Comparison of ENCODE assay signal across 9 cellular contexts in the genomic region with DNA sequence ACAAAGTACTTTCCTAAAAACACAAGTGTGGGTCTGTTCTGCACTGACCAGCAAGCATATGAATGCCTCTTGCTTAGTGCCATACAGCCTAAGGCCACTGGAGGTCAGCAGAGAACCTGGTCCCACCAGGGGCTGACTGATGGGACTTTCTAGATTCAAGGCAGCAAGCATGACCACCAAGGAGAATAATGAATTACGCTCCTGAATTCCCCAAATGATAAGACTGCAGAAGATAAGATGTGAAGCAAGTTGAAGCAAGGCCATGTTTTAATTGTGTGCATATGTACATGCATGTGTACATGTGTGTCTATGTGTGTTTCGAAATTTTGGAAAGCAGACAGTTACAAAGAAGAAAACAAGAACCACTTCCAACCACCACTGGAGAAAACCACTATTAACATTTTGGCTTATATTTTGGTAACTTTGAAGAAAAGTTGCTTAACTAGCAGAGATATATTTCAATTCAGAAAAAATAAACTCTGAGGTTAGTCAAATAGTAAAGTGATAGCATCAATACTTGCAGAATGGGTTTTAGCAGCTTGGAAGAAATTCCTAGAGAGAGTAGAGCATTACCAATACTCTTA.
DNase-seq lines count a peak whose midpoint lies in the region; ATAC-seq lines count a peak whose summit lies in the region.
"Had no signal": no experiment of that assay in that cellular context is flagged by ENCODE, and none has a peak within 500 bp of the region (broad histone marks: within the 10 kb centered on the region; RNA-seq: fewer than 3 reads in every experiment).

No MANE protein-coding gene starts in this region.

- H3K36me3 ChIP-seq in CD4-positive, CD25-positive, alpha-beta regulatory T cell (ENCODE audit: control insufficient read depth, insufficient read depth, low read length): peaks cover 6% of the 10 kb centered on the region
- no peaks in the 10 kb centered on the region for H3K36me3 ChIP-seq in effector memory CD4-positive, alpha-beta T cell (ENCODE audit: control insufficient read depth, insufficient read depth, low read length)
- H3K36me3 ChIP-seq in mesendoderm (ENCODE audit: control insufficient read depth, insufficient read depth, low read length): no peaks in the 10 kb centered on the region

- POLR2A ChIA-PET in activated CD4-positive, alpha-beta memory T cell treated with anti-CD3 and anti-CD28 coated beads, Interleukin-2, amount 10 ng/mL, durations not matched to agents 7 days and 5 days (lab: Charles Lee): no interaction called here

- WGBS in mesendoderm (ENCODE audit: extremely low coverage, insufficient coverage, low lambda C conversion rate): no CpG with 5 or more reads among the region's 2 CpGs

- H3K4me2 ChIP-seq in mesendoderm (ENCODE audit: low read length): no peak overlapping the region

- H3K79me2 ChIP-seq in mesendoderm (ENCODE audit: control insufficient read depth, insufficient read depth, low read length): no peaks in the 10 kb centered on the region

- H2BK15ac ChIP-seq in mesendoderm (replicated peaks; ENCODE audit: low read depth): no peak overlapping the region

- H3K27ac Mint-ChIP-seq in CD4-positive, CD25-positive, alpha-beta regulatory T cell: peak overlapping the region in 1 of 3 donors; percentile 5
- no peak overlapping the region for H3K27ac Mint-ChIP-seq in activated CD4-positive, alpha-beta memory T cell treated with anti-CD3 and anti-CD28 coated beads, Interleukin-2, amount 10 ng/mL, durations not matched to agents 7 days and 5 days
- H3K27ac Mint-ChIP-seq: activated naive CD4-positive, alpha-beta T cell treated with anti-CD3 and anti-CD28 coated beads, Interleukin-2, amount 50 U/mL, for 24 hours had no signal

- H3K27me3 ChIP-seq in CD4-positive, CD25-positive, alpha-beta regulatory T cell (ENCODE audit: control insufficient read depth, insufficient read depth, low read length): no peaks in the 10 kb centered on the region
- H3K27me3 ChIP-seq in effector memory CD4-positive, alpha-beta T cell (replicated peaks; ENCODE audit: control insufficient read depth, insufficient read depth, low read length, poor library complexity, severe bottlenecking): no peaks in the 10 kb centered on the region
- H3K27me3 ChIP-seq in mesendoderm (ENCODE audit: insufficient read depth, low read length, poor library complexity): no peaks in the 10 kb centered on the region

- H2AK5ac ChIP-seq in mesendoderm (ENCODE audit: low read length): no peak overlapping the region

- no peak overlapping the region for H3K4ac ChIP-seq in mesendoderm (ENCODE audit: low read depth, low read length)

- H3K4me3 ChIP-seq in CD4-positive, CD25-positive, alpha-beta regulatory T cell (ENCODE audit: low read depth, low read length): no peak overlapping the region
- no peak overlapping the region for H3K4me3 ChIP-seq in effector memory CD4-positive, alpha-beta T cell (ENCODE audit: insufficient read depth, low read depth, low read length, poor library complexity, severe bottlenecking)
- H3K4me3 ChIP-seq in mesendoderm (ENCODE audit: low read length): no peak overlapping the region

- no peaks in the 10 kb centered on the region for H3K79me1 ChIP-seq in mesendoderm (ENCODE audit: low read length)

- no peak overlapping the region for H4K8ac ChIP-seq in mesendoderm (ENCODE audit: low read depth, low read length)

- H3K27ac ChIP-seq in CD4-positive, CD25-positive, alpha-beta regulatory T cell (ENCODE audit: insufficient read depth, low read length, poor library complexity, severe bottlenecking): no peak overlapping the region
- H3K27ac ChIP-seq in effector memory CD4-positive, alpha-beta T cell (ENCODE audit: insufficient read depth, low read length, poor library complexity, severe bottlenecking): no peak overlapping the region
- no peak overlapping the region for H3K27ac ChIP-seq in mesendoderm (ENCODE audit: low read depth, low read length)

- H3K56ac ChIP-seq in mesendoderm (ENCODE audit: low read length): no peak overlapping the region

- DNase-seq in CD4-positive, CD25-positive, alpha-beta regulatory T cell: peak; percentile 32 to 74 (median 55)
- peak; percentile 69 for DNase-seq in NCI-H748 (lab: John Stamatoyannopoulos, UW; ENCODE audit: unreplicated experiment)
- DNase-seq in activated CD4-positive, alpha-beta memory T cell treated with anti-CD3 and anti-CD28 coated beads, Interleukin-2, amount 10 ng/mL, durations not matched to agents 7 days and 5 days: peak; percentile 73
- peak; percentile 25 to 36 (median 34) for DNase-seq in effector memory CD4-positive, alpha-beta T cell
- peak; percentile 89 for DNase-seq in mesendoderm
- DNase-seq in stimulated activated CD8-positive, alpha-beta memory T cell treated with anti-CD3 and anti-CD28 coated beads, Interleukin-2, amount 100 ng/mL, for 48 hours (ENCODE audit: low read depth in 2 of 2): peak; percentile 25 to 56

- H3K4me1 Mint-ChIP-seq in CD4-positive, CD25-positive, alpha-beta regulatory T cell: peaks cover 13 to 25% (median 22%) of the 10 kb centered on the region in 4 donors
- peaks cover 12% of the 10 kb centered on the region for H3K4me1 Mint-ChIP-seq in activated CD4-positive, alpha-beta memory T cell treated with anti-CD3 and anti-CD28 coated beads, Interleukin-2, amount 10 ng/mL, durations not matched to agents 7 days and 5 days

- no peaks in the 10 kb centered on the region for H3K4me1 ChIP-seq in CD4-positive, CD25-positive, alpha-beta regulatory T cell (ENCODE audit: control insufficient read depth, insufficient read depth, low read length, poor library complexity, severe bottlenecking)
- H3K4me1 ChIP-seq in effector memory CD4-positive, alpha-beta T cell (ENCODE audit: control insufficient read depth, insufficient read depth, low read length, poor library complexity, severe bottlenecking): no peaks in the 10 kb centered on the region
- H3K4me1 ChIP-seq in mesendoderm (ENCODE audit: control insufficient read depth, low read depth, low read length): peaks cover 2% of the 10 kb centered on the region

- no peak overlapping the region for H3K23ac ChIP-seq in mesendoderm (ENCODE audit: low read length)

- no peak overlapping the region for H4K5ac ChIP-seq in mesendoderm (ENCODE audit: low read length)

- H3K9ac ChIP-seq in mesendoderm (ENCODE audit: low read length): no peak overlapping the region

- no peak overlapping the region for H2BK5ac ChIP-seq in mesendoderm (ENCODE audit: low read length)

- CTCF ChIA-PET in activated CD4-positive, alpha-beta memory T cell treated with anti-CD3 and anti-CD28 coated beads, Interleukin-2, amount 10 ng/mL, durations not matched to agents 7 days and 5 days (lab: Charles Lee): interaction anchor here (1.0 to 2.5 kb wide), 8 partner anchors 9 to 297 kb away, joined by 4 to 12 read pairs (median 7); no protein-coding TSS in a partner anchor

- peaks cover 0 to under 1% (median 0%) of the 10 kb centered on the region in 7 donors for H3K9me3 Mint-ChIP-seq in CD4-positive, CD25-positive, alpha-beta regulatory T cell
- H3K9me3 Mint-ChIP-seq in activated CD4-positive, alpha-beta memory T cell treated with anti-CD3 and anti-CD28 coated beads, Interleukin-2, amount 10 ng/mL, durations not matched to agents 7 days and 5 days: no peaks in the 10 kb centered on the region
- H3K9me3 Mint-ChIP-seq: activated naive CD4-positive, alpha-beta T cell treated with anti-CD3 and anti-CD28 coated beads, Interleukin-2, amount 50 U/mL, for 24 hours had no signal

- H2BK120ac ChIP-seq in mesendoderm (ENCODE audit: low read depth, low read length): no peak overlapping the region

- H3K18ac ChIP-seq in mesendoderm (ENCODE audit: low read length): no peak overlapping the region

- no peaks in the 10 kb centered on the region for H3K27me3 Mint-ChIP-seq in CD4-positive, CD25-positive, alpha-beta regulatory T cell
- H3K27me3 Mint-ChIP-seq in activated CD4-positive, alpha-beta memory T cell treated with anti-CD3 and anti-CD28 coated beads, Interleukin-2, amount 10 ng/mL, durations not matched to agents 7 days and 5 days: no peaks in the 10 kb centered on the region
- H3K27me3 Mint-ChIP-seq: activated naive CD4-positive, alpha-beta T cell treated with anti-CD3 and anti-CD28 coated beads, Interleukin-2, amount 50 U/mL, for 24 hours had no signal

- H3K36me3 Mint-ChIP-seq in CD4-positive, CD25-positive, alpha-beta regulatory T cell: peaks cover 21% of the 10 kb centered on the region
- H3K36me3 Mint-ChIP-seq in activated CD4-positive, alpha-beta memory T cell treated with anti-CD3 and anti-CD28 coated beads, Interleukin-2, amount 10 ng/mL, durations not matched to agents 7 days and 5 days (ENCODE audit: low read depth): peaks cover 18% of the 10 kb centered on the region

- ATAC-seq in CD4-positive, CD25-positive, alpha-beta regulatory T cell (ENCODE audit: low read depth in 2 of 2): peak; percentile 88
- peak; percentile 89 for ATAC-seq in GM19043 (IDR thresholded peaks at IDR 0.05; ENCODE audit: low read depth, unreplicated experiment)
- peak; percentile 92 for ATAC-seq in HG03354 (IDR thresholded peaks at IDR 0.05; ENCODE audit: poor library complexity, severe bottlenecking, unreplicated experiment)

- H3K4me3 Mint-ChIP-seq in CD4-positive, CD25-positive, alpha-beta regulatory T cell: no peak overlapping the region
- no peak overlapping the region for H3K4me3 Mint-ChIP-seq in activated CD4-positive, alpha-beta memory T cell treated with anti-CD3 and anti-CD28 coated beads, Interleukin-2, amount 10 ng/mL, durations not matched to agents 7 days and 5 days
- H3K4me3 Mint-ChIP-seq: activated naive CD4-positive, alpha-beta T cell treated with anti-CD3 and anti-CD28 coated beads, Interleukin-2, amount 50 U/mL, for 24 hours had no signal

- H3K9me3 ChIP-seq in CD4-positive, CD25-positive, alpha-beta regulatory T cell (ENCODE audit: control insufficient read depth in 2 of 2, low read length in 2 of 2): no peaks in the 10 kb centered on the region
- no peaks in the 10 kb centered on the region for H3K9me3 ChIP-seq in effector memory CD4-positive, alpha-beta T cell (ENCODE audit: control insufficient read depth, low read length)

Comparison
In these comparisons a context has a peak if more than half of its experiments do, and no peak if none do; other contexts are left out.
1. DNase-seq: peak in every context shown above with its lines; median percentile 89 in mesendoderm; 73 in activated CD4-positive, alpha-beta memory T cell treated with anti-CD3 and anti-CD28 coated beads, Interleukin-2, amount 10 ng/mL, durations not matched to agents 7 days and 5 days; 69 in NCI-H748; 55 in CD4-positive, CD25-positive, alpha-beta regulatory T cell; 40 in stimulated activated CD8-positive, alpha-beta memory T cell treated with anti-CD3 and anti-CD28 coated beads, Interleukin-2, amount 100 ng/mL, for 48 hours; 34 in effector memory CD4-positive, alpha-beta T cell.